In genomic region chr14:61456720-61457119, GRCh38 we compare ENCODE assay signal across 1 cellular context.
TF ChIP-seq lines count a peak whose summit lies in the region.

No MANE protein-coding gene starts in this region.

TF ChIP-seq in HepG2, 621 proteins besides CTCF, POLR2A, EP300 and RAD21 (continued from another document):
- TF ChIP-seq, protein P1, sequence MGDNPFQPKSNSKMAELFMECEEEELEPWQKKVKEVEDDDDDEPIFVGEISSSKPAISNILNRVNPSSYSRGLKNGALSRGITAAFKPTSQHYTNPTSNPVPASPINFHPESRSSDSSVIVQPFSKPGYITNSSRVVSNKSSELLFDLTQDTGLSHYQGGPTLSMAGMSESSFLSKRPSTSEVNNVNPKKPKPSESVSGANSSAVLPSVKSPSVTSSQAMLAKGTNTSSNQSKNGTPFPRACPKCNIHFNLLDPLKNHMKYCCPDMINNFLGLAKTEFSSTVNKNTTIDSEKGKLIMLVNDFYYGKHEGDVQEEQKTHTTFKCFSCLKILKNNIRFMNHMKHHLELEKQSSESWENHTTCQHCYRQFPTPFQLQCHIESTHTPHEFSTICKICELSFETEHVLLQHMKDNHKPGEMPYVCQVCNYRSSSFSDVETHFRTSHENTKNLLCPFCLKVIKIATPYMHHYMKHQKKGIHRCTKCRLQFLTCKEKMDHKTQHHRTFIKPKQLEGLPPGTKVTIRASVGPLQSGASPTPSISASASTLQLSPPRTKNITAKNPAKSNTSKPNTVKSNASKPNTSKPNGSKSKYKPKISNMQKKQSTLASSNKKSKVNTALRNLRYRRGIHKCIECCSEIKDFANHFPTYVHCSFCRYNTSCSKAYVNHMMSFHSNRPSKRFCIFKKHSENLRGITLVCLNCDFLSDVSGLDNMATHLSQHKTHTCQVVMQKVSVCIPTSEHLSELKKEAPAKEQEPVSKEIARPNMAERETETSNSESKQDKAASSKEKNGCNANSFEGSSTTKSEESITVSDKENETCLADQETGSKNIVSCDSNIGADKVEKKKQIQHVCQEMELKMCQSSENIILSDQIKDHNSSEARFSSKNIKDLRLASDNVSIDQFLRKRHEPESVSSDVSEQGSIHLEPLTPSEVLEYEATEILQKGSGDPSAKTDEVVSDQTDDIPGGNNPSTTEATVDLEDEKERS (CRISPR knock-in tag; IDR thresholded peaks at IDR 0.05): no peak
- TF ChIP-seq SRSF4 (IDR thresholded peaks at IDR 0.05; ENCODE audit: low read depth, low read length, poor library complexity, severe bottlenecking): no peak
- no peak for TF ChIP-seq SRSF1 (optimal IDR thresholded peaks at IDR 0.05; ENCODE audit: low read depth, low read length)
- no peak for TF ChIP-seq ZNF317 (CRISPR knock-in tag; IDR thresholded peaks at IDR 0.05)
- no peak for TF ChIP-seq ZNF138 (CRISPR knock-in tag; IDR thresholded peaks at IDR 0.05; ENCODE audit: low read depth)
- TF ChIP-seq, protein P2, sequence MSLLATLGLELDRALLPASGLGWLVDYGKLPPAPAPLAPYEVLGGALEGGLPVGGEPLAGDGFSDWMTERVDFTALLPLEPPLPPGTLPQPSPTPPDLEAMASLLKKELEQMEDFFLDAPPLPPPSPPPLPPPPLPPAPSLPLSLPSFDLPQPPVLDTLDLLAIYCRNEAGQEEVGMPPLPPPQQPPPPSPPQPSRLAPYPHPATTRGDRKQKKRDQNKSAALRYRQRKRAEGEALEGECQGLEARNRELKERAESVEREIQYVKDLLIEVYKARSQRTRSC (CRISPR knock-in tag; IDR thresholded peaks at IDR 0.05; ENCODE audit: low read depth): no peak
- no peak for TF ChIP-seq FOSL1 (CRISPR knock-in tag; IDR thresholded peaks at IDR 0.05; ENCODE audit: borderline replicate concordance)
- TF ChIP-seq, protein P3, sequence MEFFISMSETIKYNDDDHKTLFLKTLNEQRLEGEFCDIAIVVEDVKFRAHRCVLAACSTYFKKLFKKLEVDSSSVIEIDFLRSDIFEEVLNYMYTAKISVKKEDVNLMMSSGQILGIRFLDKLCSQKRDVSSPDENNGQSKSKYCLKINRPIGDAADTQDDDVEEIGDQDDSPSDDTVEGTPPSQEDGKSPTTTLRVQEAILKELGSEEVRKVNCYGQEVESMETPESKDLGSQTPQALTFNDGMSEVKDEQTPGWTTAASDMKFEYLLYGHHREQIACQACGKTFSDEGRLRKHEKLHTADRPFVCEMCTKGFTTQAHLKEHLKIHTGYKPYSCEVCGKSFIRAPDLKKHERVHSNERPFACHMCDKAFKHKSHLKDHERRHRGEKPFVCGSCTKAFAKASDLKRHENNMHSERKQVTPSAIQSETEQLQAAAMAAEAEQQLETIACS (CRISPR knock-in tag; IDR thresholded peaks at IDR 0.05): no peak
- no peak for TF ChIP-seq JDP2 (CRISPR knock-in tag; IDR thresholded peaks at IDR 0.05; ENCODE audit: borderline replicate concordance)
- no peak for TF ChIP-seq MIER3 (CRISPR knock-in tag; IDR thresholded peaks at IDR 0.05; ENCODE audit: borderline replicate concordance)
- TF ChIP-seq, protein P4, sequence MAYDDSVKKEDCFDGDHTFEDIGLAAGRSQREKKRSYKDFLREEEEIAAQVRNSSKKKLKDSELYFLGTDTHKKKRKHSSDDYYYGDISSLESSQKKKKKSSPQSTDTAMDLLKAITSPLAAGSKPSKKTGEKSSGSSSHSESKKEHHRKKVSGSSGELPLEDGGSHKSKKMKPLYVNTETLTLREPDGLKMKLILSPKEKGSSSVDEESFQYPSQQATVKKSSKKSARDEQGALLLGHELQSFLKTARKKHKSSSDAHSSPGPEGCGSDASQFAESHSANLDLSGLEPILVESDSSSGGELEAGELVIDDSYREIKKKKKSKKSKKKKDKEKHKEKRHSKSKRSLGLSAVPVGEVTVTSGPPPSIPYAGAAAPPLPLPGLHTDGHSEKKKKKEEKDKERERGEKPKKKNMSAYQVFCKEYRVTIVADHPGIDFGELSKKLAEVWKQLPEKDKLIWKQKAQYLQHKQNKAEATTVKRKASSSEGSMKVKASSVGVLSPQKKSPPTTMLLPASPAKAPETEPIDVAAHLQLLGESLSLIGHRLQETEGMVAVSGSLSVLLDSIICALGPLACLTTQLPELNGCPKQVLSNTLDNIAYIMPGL (CRISPR knock-in tag; IDR thresholded peaks at IDR 0.05; ENCODE audit: borderline replicate concordance in 1 of 2, low read depth in 1 of 2): 0 out of 4 replicates have a peak, but pooled peaks of 1 of the 2 experiments have one; percentile 36
- TF ChIP-seq, protein P5, sequence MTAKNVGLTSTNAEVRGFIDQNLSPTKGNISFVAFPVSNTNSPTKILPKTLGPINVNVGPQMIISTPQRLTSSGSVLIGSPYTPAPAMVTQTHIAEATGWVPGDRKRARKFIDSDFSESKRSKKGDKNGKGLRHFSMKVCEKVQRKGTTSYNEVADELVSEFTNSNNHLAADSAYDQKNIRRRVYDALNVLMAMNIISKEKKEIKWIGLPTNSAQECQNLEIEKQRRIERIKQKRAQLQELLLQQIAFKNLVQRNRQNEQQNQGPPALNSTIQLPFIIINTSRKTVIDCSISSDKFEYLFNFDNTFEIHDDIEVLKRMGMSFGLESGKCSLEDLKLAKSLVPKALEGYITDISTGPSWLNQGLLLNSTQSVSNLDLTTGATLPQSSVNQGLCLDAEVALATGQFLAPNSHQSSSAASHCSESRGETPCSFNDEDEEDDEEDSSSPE (CRISPR knock-in tag; IDR thresholded peaks at IDR 0.05): no peak
- TF ChIP-seq MAFF (IDR thresholded peaks at IDR 0.05; ENCODE audit: low read depth, low read length): no peak
- TF ChIP-seq, protein P6, sequence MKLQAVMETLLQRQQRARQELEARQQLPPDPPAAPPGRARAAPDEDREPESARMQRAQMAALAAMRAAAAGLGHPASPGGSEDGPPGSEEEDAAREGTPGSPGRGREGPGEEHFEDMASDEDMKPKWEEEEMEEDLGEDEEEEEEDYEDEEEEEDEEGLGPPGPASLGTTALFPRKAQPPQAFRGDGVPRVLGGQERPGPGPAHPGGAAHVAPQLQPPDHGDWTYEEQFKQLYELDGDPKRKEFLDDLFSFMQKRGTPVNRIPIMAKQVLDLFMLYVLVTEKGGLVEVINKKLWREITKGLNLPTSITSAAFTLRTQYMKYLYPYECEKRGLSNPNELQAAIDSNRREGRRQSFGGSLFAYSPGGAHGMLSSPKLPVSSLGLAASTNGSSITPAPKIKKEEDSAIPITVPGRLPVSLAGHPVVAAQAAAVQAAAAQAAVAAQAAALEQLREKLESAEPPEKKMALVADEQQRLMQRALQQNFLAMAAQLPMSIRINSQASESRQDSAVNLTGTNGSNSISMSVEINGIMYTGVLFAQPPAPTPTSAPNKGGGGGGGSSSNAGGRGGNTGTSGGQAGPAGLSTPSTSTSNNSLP (IDR thresholded peaks at IDR 0.05; ENCODE audit: low read depth, low read length): no peak
- peak; percentile 91 for TF ChIP-seq SMC3 (IDR thresholded peaks at IDR 0.05; ENCODE audit: low read length)
- no peak for TF ChIP-seq ZNF776 (CRISPR knock-in tag; IDR thresholded peaks at IDR 0.05)
- TF ChIP-seq RBAK (CRISPR knock-in tag; IDR thresholded peaks at IDR 0.05): no peak
- no peak for TF ChIP-seq ZNF547 (CRISPR knock-in tag; IDR thresholded peaks at IDR 0.05)
- no peak for TF ChIP-seq MXD1 (CRISPR knock-in tag; IDR thresholded peaks at IDR 0.05)
